In genomic region chr6:56518995-56519767, GRCh38 we compare ENCODE assay signal across 16 cellular contexts.
DNase-seq lines count a peak whose midpoint lies in the region; ATAC-seq, FAIRE-seq and TF ChIP-seq lines count a peak whose summit lies in the region.
"Had no signal": no experiment of that assay in that cellular context is flagged by ENCODE, and none has a peak within 500 bp of the region (broad histone marks: within the 10 kb centered on the region; RNA-seq: fewer than 3 reads in every experiment).

No MANE protein-coding gene starts in this region.

- intact Hi-C loops in K562 (cut with micrococcal nuclease): no loop called here
- intact Hi-C loops in left colon (cut with DNase I, micrococcal nuclease): no loop called here
- intact Hi-C loops in vagina (cut with DNase I): no loop called here

- no peak for TF ChIP-seq POLR2A in K562 (conservative IDR thresholded peaks at IDR 0.05)
- TF ChIP-seq POLR2A in vagina (IDR thresholded peaks at IDR 0.05): no peak

- H3K4me2 ChIP-seq in K562 (ENCODE audit: insufficient read depth, low read length) (no peak overlapping the region), osteoblast (ENCODE audit: insufficient read depth, low read length) (no peak overlapping the region)

- no peak for TF ChIP-seq RAD21 in K562 (CRISPR knock-in tag; conservative IDR thresholded peaks at IDR 0.05 in 1 of 2, IDR thresholded peaks at IDR 0.05 in 1 of 2)

- no peaks in the 10 kb centered on the region for H3K79me2 ChIP-seq in K562 (ENCODE audit: control insufficient read depth, insufficient read depth, low read length)
- peaks cover 53% of the 10 kb centered on the region for H3K79me2 ChIP-seq in osteoblast (ENCODE audit: insufficient read depth, low read length)

- in situ Hi-C loops in K562 (cut with MboI) (no loop called here), G401 (cut with HindIII; ENCODE audit: low sequenced_read_pairs) (no loop called here)

- DNase-seq in K562 (ENCODE audit: extremely low read depth in 1 of 4, low spot score in 3 of 4) (no peak), left colon (no peak), osteoblast (ENCODE audit: insufficient read length, low spot score, missing footprints) (no peak), vagina (ENCODE audit: extremely low spot score in 2 of 2) (no peak), G401 (ENCODE audit: low spot score) (no peak)
- DNase-seq in activated naive CD4-positive, alpha-beta T cell (lab: John Stamatoyannopoulos, UW): no peak
- DNase-seq: CD8-positive, alpha-beta memory T cell; DND-41; GF-D8; GM23248; NCI-H1417; NCI-H2029; NCI-H510A treated with DMSO at 0.1 percent for 48 hours; SIG-M5 had no signal

- H3K36me3 ChIP-seq in K562 (ENCODE audit: control insufficient read depth, insufficient read depth, low read length) (no peaks in the 10 kb centered on the region), osteoblast (ENCODE audit: insufficient read depth, low read length) (peaks cover 35% of the 10 kb centered on the region), vagina (peaks cover 0 to 43% of the 10 kb centered on the region in 2 donors)

- H3K27ac ChIP-seq in K562 (ENCODE audit: extremely low read depth, low read depth, low read length) (no peak overlapping the region), osteoblast (ENCODE audit: low read depth, low read length) (peak overlapping the region; percentile 31), vagina (peak overlapping the region; percentile 73)
- H3K27ac ChIP-seq: GM23248 had no signal

- no peaks in the 10 kb centered on the region for H3K9me1 ChIP-seq in K562 (ENCODE audit: control insufficient read depth, insufficient read depth, low read length)

- peak; percentile 56; the same call in 2 of the 3 replicates for ATAC-seq in K562
- ATAC-seq in left colon: peak; percentile 50
- ATAC-seq in HG02981 (IDR thresholded peaks at IDR 0.05; ENCODE audit: unreplicated experiment): no peak

- POLR2A ChIA-PET in K562 (lab: Yijun Ruan, JAX): interaction anchor here (1.1 kb wide), 1 partner anchor 10 kb away, joined by 3 read pairs; no protein-coding TSS in a partner anchor

- FAIRE-seq in K562 (lab: Jason Lieb, UNC): no peak
- FAIRE-seq: GM19239 had no signal

- TF ChIP-seq CTCF in K562 (IDR thresholded peaks at IDR 0.05 in 2 of 3, conservative IDR thresholded peaks at IDR 0.05 in 1 of 3; ENCODE audit: insufficient read depth in 2 of 3, low read depth in 1 of 3, low read length in 3 of 3) (no peak), osteoblast (IDR thresholded peaks at IDR 0.05; ENCODE audit: extremely low read depth, low read depth, low read length) (no peak), vagina (IDR thresholded peaks at IDR 0.05) (no peak)

- CTCF ChIA-PET in K562 (lab: Yijun Ruan, JAX; ENCODE audit: low intra/inter-chr PET ratio): no interaction called here

- TF ChIP-seq EP300 in K562 (IDR thresholded peaks at IDR 0.05; ENCODE audit: low read length): no peak

- no peak overlapping the region for H2AFZ ChIP-seq in K562 (ENCODE audit: low read depth, low read length)
- H2AFZ ChIP-seq in osteoblast (ENCODE audit: low read length): no peak overlapping the region
- H2AFZ ChIP-seq: GM23248 had no signal

- H4K20me1 ChIP-seq in K562 (replicated peaks; ENCODE audit: control insufficient read depth, insufficient read depth, low read length) (no peaks in the 10 kb centered on the region), osteoblast (ENCODE audit: insufficient read depth, low read length) (no peaks in the 10 kb centered on the region)

- no peaks in the 10 kb centered on the region for H3K9me3 ChIP-seq in K562 (replicated peaks; ENCODE audit: control insufficient read depth, insufficient read depth, low read depth, low read length)
- no peaks in the 10 kb centered on the region for H3K9me3 ChIP-seq in osteoblast (ENCODE audit: low read depth, low read length)
- H3K9me3 ChIP-seq in vagina: no peaks in the 10 kb centered on the region

- H3K4me1 ChIP-seq in K562 (replicated peaks in 1 of 2; ENCODE audit: control insufficient read depth in 2 of 2, insufficient read depth in 2 of 2, low read length in 2 of 2) (no peaks in the 10 kb centered on the region; a peak in 1 of 5 replicates), osteoblast (ENCODE audit: insufficient read depth, low read length) (peaks cover 2% of the 10 kb centered on the region), vagina (peaks cover 63% of the 10 kb centered on the region)

- BruUV-seq in K562 (replicated peaks; lab: Mats Ljungman, UMichigan): no TSS peak

- H3K27me3 ChIP-seq in K562 (ENCODE audit: control insufficient read depth in 2 of 2, insufficient read depth in 2 of 2, low read length in 2 of 2) (no peaks in the 10 kb centered on the region), osteoblast (ENCODE audit: insufficient read depth, low read length) (no peaks in the 10 kb centered on the region), vagina (no peaks in the 10 kb centered on the region)

- WGBS in K562 (ENCODE audit: insufficient coverage, low coverage, missing lambda C conversion rate): 30% methylated on average over 5 of the region's 5 CpGs

- H3K9ac ChIP-seq in K562 (ENCODE audit: insufficient read depth in 1 of 2, low read depth in 2 of 2, low read length in 2 of 2): no peak overlapping the region
- H3K9ac ChIP-seq: GM23248 had no signal

- H3K4me3 ChIP-seq in K562 (no peak overlapping the region), osteoblast (ENCODE audit: insufficient read depth, low read length) (no peak overlapping the region), vagina (no peak overlapping the region)
- H3K4me3 ChIP-seq: GM23248 had no signal

TF ChIP-seq in K562, 482 proteins besides CTCF, POLR2A, EP300 and RAD21:
- no peak for TF ChIP-seq MYC (IDR thresholded peaks at IDR 0.05; ENCODE audit: low read depth, low read length)
- no peak for TF ChIP-seq MYC (CRISPR knock-in tag; IDR thresholded peaks at IDR 0.05; ENCODE audit: borderline replicate concordance, low read depth)
- no peak for TF ChIP-seq SRSF7 (optimal IDR thresholded peaks at IDR 0.05; ENCODE audit: low read depth, low read length)
- TF ChIP-seq DPF2 (IDR thresholded peaks at IDR 0.05): no peak
- TF ChIP-seq NR1H2 (CRISPR knock-in tag; IDR thresholded peaks at IDR 0.05): no peak
- no peak for TF ChIP-seq ZC3H8 (IDR thresholded peaks at IDR 0.05)
- TF ChIP-seq SIN3A (IDR thresholded peaks at IDR 0.05; ENCODE audit: borderline replicate concordance in 2 of 2, control insufficient read depth in 1 of 2, low read depth in 2 of 2, low read length in 2 of 2): no peak
- TF ChIP-seq ZNF41 (CRISPR knock-in tag; conservative IDR thresholded peaks at IDR 0.05): no peak
- TF ChIP-seq ZKSCAN1 (IDR thresholded peaks at IDR 0.05; ENCODE audit: low read depth, low read length): no peak
- no peak for TF ChIP-seq ZNF274 (IDR thresholded peaks at IDR 0.05; ENCODE audit: borderline replicate concordance, low read depth, low read length)
- TF ChIP-seq ZBTB34 (CRISPR knock-in tag; IDR thresholded peaks at IDR 0.05): no peak
- TF ChIP-seq NFIX (CRISPR knock-in tag; IDR thresholded peaks at IDR 0.05; ENCODE audit: low read depth): no peak
